In the genomic region with DNA sequence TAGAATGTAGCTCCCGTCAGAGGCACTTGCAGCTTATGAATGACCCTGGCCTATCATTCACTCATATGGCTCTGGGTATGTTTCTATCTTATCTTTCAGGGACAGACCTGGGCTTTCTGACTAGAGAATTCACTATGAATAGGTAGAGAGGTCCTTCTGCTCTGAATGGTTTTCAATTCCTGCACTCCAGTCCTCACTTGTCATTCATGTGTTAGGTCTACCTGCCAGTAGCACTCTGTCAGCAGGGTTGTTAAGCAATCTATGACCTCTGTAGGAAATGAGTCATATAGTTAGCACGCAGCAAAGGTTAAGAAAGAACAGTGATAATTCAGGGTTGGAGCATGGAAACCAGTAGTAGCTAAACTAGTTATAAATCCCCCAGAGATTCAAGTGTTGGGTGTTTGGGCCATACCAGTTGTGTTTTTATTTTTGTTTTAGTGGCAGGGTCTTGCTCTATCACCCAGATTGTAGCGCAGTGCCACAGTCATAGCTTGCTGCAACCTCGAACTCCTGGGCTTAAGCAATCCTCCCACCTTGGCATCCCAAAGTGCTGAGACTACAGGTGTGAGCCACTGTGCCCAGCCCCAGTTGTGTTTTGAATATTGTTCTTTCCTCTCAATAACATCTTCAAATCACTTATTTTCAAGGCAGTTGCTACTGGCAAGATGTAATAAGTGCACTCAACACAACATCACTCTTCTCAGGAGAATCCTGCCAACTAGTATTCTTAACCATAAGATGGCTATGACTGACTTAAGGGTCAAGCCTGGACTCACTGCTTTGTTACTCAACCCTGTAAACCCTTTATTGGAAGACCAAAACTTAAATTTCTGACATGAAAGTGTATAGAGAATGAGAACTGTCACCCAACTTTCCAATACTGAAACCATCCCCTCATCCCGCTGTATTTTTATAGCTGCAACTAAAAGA, we compare ENCODE assay signal across 9 cellular contexts. TPM values are rescaled to one million over a fixed set of nuclear protein-coding genes. Genes with fewer than 3 reads are reported as not detected.
DNase-seq lines count a peak whose midpoint lies in the region; ATAC-seq, FAIRE-seq and TF ChIP-seq lines count a peak whose summit lies in the region.
"Had no signal": no experiment of that assay in that cellular context is flagged by ENCODE, and none has a peak within 500 bp of the region (broad histone marks: within the 10 kb centered on the region; RNA-seq: fewer than 3 reads in every experiment).

No MANE protein-coding gene starts in this region.

- H3K4me1 Mint-ChIP-seq in CD4-positive, CD25-positive, alpha-beta regulatory T cell, result peaks cover 0 to 10% (median 1%) of the 10 kb centered on the region in 4 donors

- in situ Hi-C loops in GM12878 (cut with MboI), result no loop called here

- peak overlapping the region in 2 of 3 donors; percentile 2 to 69 for H3K27ac Mint-ChIP-seq in CD4-positive, CD25-positive, alpha-beta regulatory T cell

- no peak for TF ChIP-seq RAD21 in GM12878 (IDR thresholded peaks at IDR 0.05; ENCODE audit: insufficient read depth, low read depth, low read length)

- WGBS in GM12878 (ENCODE audit: insufficient coverage, insufficient replicate concordance, low lambda C conversion rate, missing lambda C conversion rate), result 35% methylated on average over 5 of the region's 5 CpGs

- no peak overlapping the region for H3K27ac ChIP-seq in CD4-positive, CD25-positive, alpha-beta regulatory T cell (ENCODE audit: insufficient read depth, low read length, poor library complexity, severe bottlenecking)
- H3K27ac ChIP-seq in GM12878 (ENCODE audit: control insufficient read depth, insufficient read depth) (no peak overlapping the region), upper lobe of right lung (no peak overlapping the region), colonic mucosa (no peak overlapping the region)

- no peak overlapping the region for H2AFZ ChIP-seq in GM12878 (ENCODE audit: control insufficient read depth, low read depth, low read length)

- H3K4me1 ChIP-seq in CD4-positive, CD25-positive, alpha-beta regulatory T cell (ENCODE audit: control insufficient read depth, insufficient read depth, low read length, poor library complexity, severe bottlenecking), result no peaks in the 10 kb centered on the region
- H3K4me1 ChIP-seq in GM12878 (ENCODE audit: control insufficient read depth, insufficient read depth, low read length), result peaks cover 6% of the 10 kb centered on the region
- no peaks in the 10 kb centered on the region for H3K4me1 ChIP-seq in upper lobe of right lung
- no peaks in the 10 kb centered on the region for H3K4me1 ChIP-seq in colonic mucosa

- no peaks in the 10 kb centered on the region for H3K9me3 ChIP-seq in CD4-positive, CD25-positive, alpha-beta regulatory T cell (ENCODE audit: control insufficient read depth in 2 of 2, low read length in 2 of 2)
- H3K9me3 ChIP-seq in GM12878 (replicated peaks; ENCODE audit: control insufficient read depth, insufficient read depth, low read length) (no peaks in the 10 kb centered on the region), upper lobe of right lung (no peaks in the 10 kb centered on the region), colonic mucosa (no peaks in the 10 kb centered on the region)

- intact Hi-C loops in GM12878 (cut with micrococcal nuclease; ENCODE audit: unreplicated experiment), result no loop called here
- intact Hi-C loops in upper lobe of right lung (cut with DNase I), result no loop called here
- intact Hi-C loops in colonic mucosa (cut with DNase I), result no loop called here
- intact Hi-C loops in sciatic nerve (cut with DNase I), result no loop called here

- RAD21 ChIA-PET in GM12878 (lab: Charles Lee; ENCODE audit: unreplicated experiment), result no interaction called here

- TF ChIP-seq CTCF in GM12878 (IDR thresholded peaks at IDR 0.05 in 2 of 3, conservative IDR thresholded peaks at IDR 0.05 in 1 of 3; ENCODE audit: control insufficient read depth in 2 of 3, extremely low read depth in 1 of 3, insufficient read depth in 1 of 3, low read depth in 3 of 3, low read length in 3 of 3) (no peak), upper lobe of right lung (IDR thresholded peaks at IDR 0.05) (no peak), colonic mucosa (IDR thresholded peaks at IDR 0.05) (no peak)

- no peak overlapping the region for H3K4me2 ChIP-seq in GM12878 (ENCODE audit: control insufficient read depth, insufficient read depth)

- H3K9ac ChIP-seq in GM12878 (ENCODE audit: control insufficient read depth, insufficient read depth, low read length) (no peak overlapping the region), colonic mucosa (ENCODE audit: low read depth in 2 of 2, low read length in 2 of 2) (no peak overlapping the region)

- DNase-seq in CD4-positive, CD25-positive, alpha-beta regulatory T cell, result peak in 1 of 3 donors; percentile 50
- DNase-seq in GM12878 (ENCODE audit: low read depth, low spot score) (peak; percentile 8), upper lobe of right lung (no peak), colonic mucosa (no peak), NCI-H2171 treated with DMSO at 0.1 percent for 48 hours (lab: John Stamatoyannopoulos, UW) (no peak), sciatic nerve (ENCODE audit: low spot score) (no peak)

- H3K79me2 ChIP-seq in GM12878 (ENCODE audit: control insufficient read depth, insufficient read depth, low read length), result no peaks in the 10 kb centered on the region

- POLR2A ChIA-PET in GM12878 (lab: Charles Lee), result interaction anchor here (0.5 to 1.2 kb wide), 2 partner anchors 63 to 355 kb away, joined by 3 to 4 read pairs; no protein-coding TSS in a partner anchor

- H3K27me3 ChIP-seq in CD4-positive, CD25-positive, alpha-beta regulatory T cell (ENCODE audit: control insufficient read depth, insufficient read depth, low read length), result no peaks in the 10 kb centered on the region
- no peaks in the 10 kb centered on the region for H3K27me3 ChIP-seq in GM12878 (replicated peaks in 1 of 2; ENCODE audit: control insufficient read depth in 2 of 2, insufficient read depth in 2 of 2, low read length in 1 of 2)
- H3K27me3 ChIP-seq in upper lobe of right lung, result no peaks in the 10 kb centered on the region
- H3K27me3 ChIP-seq in colonic mucosa, result no peaks in the 10 kb centered on the region

- TF ChIP-seq EP300 in GM12878 (IDR thresholded peaks at IDR 0.05; ENCODE audit: borderline replicate concordance in 1 of 2, control insufficient read depth in 1 of 2, low read depth in 2 of 2, low read length in 2 of 2), result no peak

- SMC1A ChIA-PET in GM12878 (lab: Charles Lee; ENCODE audit: uncharacterized antibody, unreplicated experiment), result interaction anchor here (1.4 kb wide), 1 partner anchor 17 kb away, joined by 6 read pairs; no protein-coding TSS in a partner anchor

- BruUV-seq in GM12878 (replicated peaks; lab: Mats Ljungman, UMichigan), result no TSS peak

- no peaks in the 10 kb centered on the region for H4K20me1 ChIP-seq in GM12878 (ENCODE audit: control insufficient read depth, insufficient read depth)

- H3K36me3 ChIP-seq in CD4-positive, CD25-positive, alpha-beta regulatory T cell (ENCODE audit: control insufficient read depth, insufficient read depth, low read length), result peaks cover 3% of the 10 kb centered on the region
- H3K36me3 ChIP-seq in GM12878 (ENCODE audit: control insufficient read depth in 2 of 2, insufficient read depth in 2 of 2, low read length in 1 of 2) (no peaks in the 10 kb centered on the region), upper lobe of right lung (no peaks in the 10 kb centered on the region), colonic mucosa (no peaks in the 10 kb centered on the region)

- no peaks in the 10 kb centered on the region for H3K27me3 Mint-ChIP-seq in CD4-positive, CD25-positive, alpha-beta regulatory T cell

- no peaks in the 10 kb centered on the region for H3K9me3 Mint-ChIP-seq in CD4-positive, CD25-positive, alpha-beta regulatory T cell

- FAIRE-seq in GM12878 (lab: Jason Lieb, UNC), result no peak

- H3K4me3 ChIP-seq in CD4-positive, CD25-positive, alpha-beta regulatory T cell (ENCODE audit: low read depth, low read length), result no peak overlapping the region
- H3K4me3 ChIP-seq in GM12878 (no peak overlapping the region), upper lobe of right lung (no peak overlapping the region), colonic mucosa (no peak overlapping the region)

- H3K4me3 Mint-ChIP-seq in CD4-positive, CD25-positive, alpha-beta regulatory T cell, result no peak overlapping the region

- CTCF ChIA-PET in GM12878 (lab: Yijun Ruan, JAX), result no interaction called here

- H3K36me3 Mint-ChIP-seq in CD4-positive, CD25-positive, alpha-beta regulatory T cell, result peaks cover 3% of the 10 kb centered on the region

- no peak for TF ChIP-seq POLR2A in GM12878 (IDR thresholded peaks at IDR 0.05; ENCODE audit: low read depth, low read length)

- no peak for ATAC-seq in CD4-positive, CD25-positive, alpha-beta regulatory T cell (ENCODE audit: low read depth in 2 of 2)
- ATAC-seq in GM19351 (IDR thresholded peaks at IDR 0.05; ENCODE audit: unreplicated experiment) (peak; percentile 97), HG03521 (IDR thresholded peaks at IDR 0.05; ENCODE audit: unreplicated experiment) (peak; percentile 80), GM12878 (peak; percentile 93), upper lobe of right lung (peak; percentile 83), sciatic nerve (no peak)

RNA-seq across cellular contexts. Expression of a gene that starts 25.1 kb away (rescaled TPM):
- total RNA-seq in CD4-positive, CD25-positive, alpha-beta regulatory T cell, result not detected
- polyA plus RNA-seq in CD4-positive, CD25-positive, alpha-beta regulatory T cell, result not detected
- total RNA-seq in GM12878 (2013; cell fraction: nucleolus; rRNA removed), result not detected in 2 replicates
- total RNA-seq in GM12878 (2014; rRNA removed) (not detected in 2 replicates), GM12878 (2014; rRNA removed; fragmentation: Illumina TruSeq; extraction: Trizol) (not detected in 2 replicates), GM12878 (2021) (not detected in 2 replicates), upper lobe of right lung (not detected), colonic mucosa (not detected), sciatic nerve (not detected)
- polyA plus RNA-seq in GM12878 (2011; ENCODE audit: low read depth), result not detected
- polyA plus RNA-seq in GM12878 (2011; rRNA removed) (not detected in 2 replicates), GM12878 (2014; fragmentation: Illumina TruSeq; extraction: Trizol) (not detected in 2 replicates), GM12878 (2014; fragmentation: Nextera tagmentation; extraction: Ambion mirVana) (not detected), GM12878 (2014; rRNA removed) (not detected in 2 replicates), GM12878 (2016; fragmentation: Nextera tagmentation; extraction: Ambion mirVana) (not detected)
- not detected in 2 replicates for polyA plus RNA-seq in GM12878 (2011; cell fraction: cytosol; rRNA removed)
- not detected in 2 replicates for polyA plus RNA-seq in GM12878 (2011; cell fraction: nucleus; rRNA removed)
- not detected in 2 replicates for polyA plus RNA-seq in GM12878 (2012)
- not detected in 2 replicates for polyA minus RNA-seq in GM12878 (2011; rRNA and poly(A)+ RNA removed)
- polyA minus RNA-seq in GM12878 (2011; cell fraction: cytosol; rRNA and poly(A)+ RNA removed), result not detected in 2 replicates
- polyA minus RNA-seq in GM12878 (2011; cell fraction: nucleus; rRNA and poly(A)+ RNA removed), result not detected in 2 replicates
- polyA plus RNA-seq: adipose tissue had no signal

RNA-seq across cellular contexts. Expression of a gene that starts 57.3 kb away (rescaled TPM):
- 41.3 TPM for total RNA-seq in CD4-positive, CD25-positive, alpha-beta regulatory T cell
- 10 to 100 TPM; 37.2 to 52.3 (median 37.4) TPM for polyA plus RNA-seq in CD4-positive, CD25-positive, alpha-beta regulatory T cell
- total RNA-seq in GM12878 (2013; cell fraction: nucleolus; rRNA removed), result 45.2 and 48.3 TPM in 2 replicates
- total RNA-seq in GM12878 (2014; rRNA removed) (12.4 and 13.0 TPM in 2 replicates), GM12878 (2014; rRNA removed; fragmentation: Illumina TruSeq; extraction: Trizol) (11.3 and 12.5 TPM in 2 replicates), GM12878 (2021) (13.0 and 14.2 TPM in 2 replicates), upper lobe of right lung (20.9 TPM), colonic mucosa (10 to 100 TPM; 19.0 to 24.8 TPM), sciatic nerve (14.5 TPM)
- 6.5 TPM for polyA plus RNA-seq in GM12878 (2011; ENCODE audit: low read depth)
- polyA plus RNA-seq in GM12878 (2011; rRNA removed) (14.2 and 16.1 TPM in 2 replicates), GM12878 (2014; fragmentation: Illumina TruSeq; extraction: Trizol) (11.7 and 13.1 TPM in 2 replicates), GM12878 (2014; fragmentation: Nextera tagmentation; extraction: Ambion mirVana) (1 to 10 TPM; 2.5 to 4.1 TPM), GM12878 (2014; rRNA removed) (11.0 and 11.3 TPM in 2 replicates), GM12878 (2016; fragmentation: Nextera tagmentation; extraction: Ambion mirVana) (10 to 100 TPM; 10.5 to 10.9 TPM)
- 13.9 and 14.8 TPM in 2 replicates for polyA plus RNA-seq in GM12878 (2011; cell fraction: cytosol; rRNA removed)
- 12.6 and 14.8 TPM in 2 replicates for polyA plus RNA-seq in GM12878 (2011; cell fraction: nucleus; rRNA removed)
- 6.6 and 7.4 TPM in 2 replicates for polyA plus RNA-seq in GM12878 (2012)
- polyA minus RNA-seq in GM12878 (2011; rRNA and poly(A)+ RNA removed), result 21.3 and 22.2 TPM in 2 replicates
- polyA minus RNA-seq in GM12878 (2011; cell fraction: cytosol; rRNA and poly(A)+ RNA removed), result 6.4 and 6.9 TPM in 2 replicates
- polyA minus RNA-seq in GM12878 (2011; cell fraction: nucleus; rRNA and poly(A)+ RNA removed), result 7.0 and 11.0 TPM in 2 replicates

Comparison
In these comparisons a context has a peak if more than half of its experiments do, and no peak if none do; other contexts are left out.
1. ATAC-seq: peak in GM19351 (single experiment), HG03521 (single experiment), GM12878 (single experiment) and upper lobe of right lung (single experiment); none in CD4-positive, CD25-positive, alpha-beta regulatory T cell (0 of 2) and sciatic nerve (single experiment).